Comparison of ENCODE assay signal across 12 cellular contexts in the genomic region with DNA sequence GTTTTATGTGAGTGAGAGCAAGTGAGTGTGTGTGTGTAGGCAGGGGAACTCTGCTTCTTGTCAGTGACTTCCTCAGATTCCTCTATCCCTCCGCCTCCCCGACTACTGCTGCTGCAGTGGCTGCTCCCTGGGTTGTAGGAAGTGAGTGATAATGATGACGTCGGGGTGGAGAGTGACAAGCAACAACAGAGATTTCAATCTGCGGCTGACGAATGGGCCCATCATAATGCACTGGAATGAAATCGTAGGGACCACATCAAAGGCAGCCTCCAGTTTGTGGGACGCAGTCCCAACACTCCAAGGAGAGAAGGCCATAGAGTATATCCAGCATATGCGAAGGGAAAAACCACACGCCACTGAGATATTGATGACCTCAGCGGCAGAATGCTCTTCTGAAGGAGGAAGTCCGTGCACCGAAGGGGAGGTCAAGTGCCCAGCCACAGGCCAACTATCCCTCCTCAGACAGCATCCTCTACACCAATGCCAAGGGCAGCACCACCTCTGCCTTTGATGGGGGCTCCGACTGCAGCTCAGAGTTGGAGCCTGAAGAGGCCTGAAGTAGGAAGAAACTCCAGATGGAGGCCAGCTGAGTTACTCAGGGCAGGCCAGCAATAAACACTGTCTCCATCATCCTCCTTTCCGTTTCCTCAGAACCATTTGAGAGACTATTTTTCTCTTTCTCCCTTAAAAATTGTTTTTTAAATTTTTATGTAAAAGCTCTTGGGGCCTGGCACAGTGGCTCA. TPM values are rescaled to one million over a fixed set of nuclear protein-coding genes. Genes with fewer than 3 reads are reported as not detected.
A peak's percentile ranks its signal among the peaks of the same experiment; 100 is the strongest.
DNase-seq lines count a peak whose midpoint lies in the region; ATAC-seq and TF ChIP-seq lines count a peak whose summit lies in the region.
"Had no signal": no experiment of that assay in that cellular context is flagged by ENCODE, and none has a peak within 500 bp of the region (broad histone marks: within the 10 kb centered on the region; RNA-seq: fewer than 3 reads in every experiment).

No MANE protein-coding gene starts in this region.

- no peak for DNase-seq in activated T-cell treated with anti-CD3 and anti-CD28 coated beads, Interleukin-2, amount 50 U/mL, for 72 hours
- no peak for DNase-seq in activated T-cell treated with anti-CD3 and anti-CD28 coated beads, Interleukin-2, amount 50 U/mL, for 48 hours
- DNase-seq in kidney tubule cell (ENCODE audit: low spot score), result peak; percentile 43
- DNase-seq in upper lobe of right lung, result no peak
- DNase-seq in NOMO-1 treated with dmso at 0.1 percent for 144 hours (lab: John Stamatoyannopoulos, UW; ENCODE audit: unreplicated experiment), result no peak
- no peak for DNase-seq in NCI-H82 (lab: John Stamatoyannopoulos, UW)
- no peak for DNase-seq in NCI-H226
- DNase-seq: activated CD4-positive, alpha-beta T cell treated with anti-CD3 and anti-CD28 coated beads, Interleukin-2, amount 50 U/mL, for 1 hour; NCI-H1092 treated with DMSO at 0.1 percent for 48 hours; transverse colon had no signal

- no peak for TF ChIP-seq CTCF in upper lobe of right lung (IDR thresholded peaks at IDR 0.05)

- peaks cover 0 to 9% of the 10 kb centered on the region in 2 donors for H3K36me3 Mint-ChIP-seq in activated T-cell treated with anti-CD3 and anti-CD28 coated beads, Interleukin-2, amount 50 U/mL, for 72 hours (ENCODE audit: insufficient read depth in 2 of 2)

- no peak for ATAC-seq in activated T-cell treated with anti-CD3 and anti-CD28 coated beads, Interleukin-2, amount 50 U/mL, for 72 hours (replicated peaks in 1 of 2)
- ATAC-seq in upper lobe of right lung, result peak; percentile 82

- H3K27me3 Mint-ChIP-seq in activated T-cell treated with anti-CD3 and anti-CD28 coated beads, Interleukin-2, amount 50 U/mL, for 72 hours (ENCODE audit: low read depth), result no peaks in the 10 kb centered on the region

- H3K9me3 ChIP-seq in upper lobe of right lung, result no peaks in the 10 kb centered on the region
- H3K9me3 ChIP-seq: ascending aorta, transverse colon had no signal

- H3K4me1 ChIP-seq in upper lobe of right lung, result no peaks in the 10 kb centered on the region
- H3K4me1 ChIP-seq: ascending aorta, transverse colon had no signal

- H3K36me3 ChIP-seq in upper lobe of right lung, result peaks cover 23% of the 10 kb centered on the region

- no peaks in the 10 kb centered on the region for H3K27me3 ChIP-seq in upper lobe of right lung
- H3K27me3 ChIP-seq: ascending aorta, transverse colon had no signal

- H3K4me3 Mint-ChIP-seq in activated T-cell treated with anti-CD3 and anti-CD28 coated beads, Interleukin-2, amount 50 U/mL, for 72 hours, result no peak overlapping the region

- no peaks in the 10 kb centered on the region for H3K4me1 Mint-ChIP-seq in activated T-cell treated with anti-CD3 and anti-CD28 coated beads, Interleukin-2, amount 50 U/mL, for 72 hours (ENCODE audit: low read depth)

- intact Hi-C loops in upper lobe of right lung (cut with DNase I), result no loop called here

- peak overlapping the region; percentile 64 for H3K27ac Mint-ChIP-seq in activated T-cell treated with anti-CD3 and anti-CD28 coated beads, Interleukin-2, amount 50 U/mL, for 72 hours

- no peak overlapping the region for H3K4me3 ChIP-seq in upper lobe of right lung
- H3K4me3 ChIP-seq: ascending aorta, transverse colon had no signal

- no peaks in the 10 kb centered on the region for H3K9me3 Mint-ChIP-seq in activated T-cell treated with anti-CD3 and anti-CD28 coated beads, Interleukin-2, amount 50 U/mL, for 72 hours

- H3K27ac ChIP-seq in angular gyrus (ENCODE audit: low read depth, low read length) (peak overlapping the region; percentile 2), upper lobe of right lung (no peak overlapping the region)
- H3K27ac ChIP-seq: ascending aorta, transverse colon had no signal

RNA-seq across cellular contexts. Expression of a gene that starts 11.3 kb away (rescaled TPM):
- 10 to 100 TPM; 17.1 to 17.8 TPM for total RNA-seq in activated T-cell treated with anti-CD3 and anti-CD28 coated beads, Interleukin-2, amount 50 U/mL, for 72 hours
- total RNA-seq in upper lobe of right lung, result 23.4 TPM
